Comparison of ENCODE assay signal across 8 cellular contexts in genomic region chr1:107430540-107431228, GRCh38.
DNase-seq lines count a peak whose midpoint lies in the region; ATAC-seq and TF ChIP-seq lines count a peak whose summit lies in the region.

No MANE protein-coding gene starts in this region.

- H3K36me3 Mint-ChIP-seq in activated CD4-positive, alpha-beta T cell treated with anti-CD3 and anti-CD28 coated beads, Interleukin-2, amount 10 ng/mL, durations not matched to agents 7 days and 5 days (ENCODE audit: low read depth), result no peaks in the 10 kb centered on the region

- H3K27me3 Mint-ChIP-seq in activated CD4-positive, alpha-beta T cell treated with anti-CD3 and anti-CD28 coated beads, Interleukin-2, amount 10 ng/mL, durations not matched to agents 7 days and 5 days, result peaks cover 7% of the 10 kb centered on the region

- no peak overlapping the region for H3K4me3 ChIP-seq in Peyer's patch

- H3K4me1 Mint-ChIP-seq in activated CD4-positive, alpha-beta T cell treated with anti-CD3 and anti-CD28 coated beads, Interleukin-2, amount 10 ng/mL, durations not matched to agents 7 days and 5 days, result no peaks in the 10 kb centered on the region

- peak; percentile 54 for DNase-seq in activated CD4-positive, alpha-beta T cell treated with anti-CD3 and anti-CD28 coated beads, Interleukin-2, amount 10 ng/mL, durations not matched to agents 7 days and 5 days
- no peak for DNase-seq in activated CD4-positive, alpha-beta T cell treated with anti-CD3 and anti-CD28 coated beads, Interleukin-2, amount 50 U/mL, for 4 hours
- DNase-seq in Peyer's patch (peak in 2 of 3 donors; percentile 33 to 85), ecto neural progenitor cell (ENCODE audit: low spot score) (peak; percentile 47), myocyte (ENCODE audit: low read depth) (peak; percentile 59)
- DNase-seq in stimulated activated naive CD4-positive, alpha-beta T cell treated with Interleukin-2 at 50 U/mL for 16 hours (lab: John Stamatoyannopoulos, UW), result no peak

- no peaks in the 10 kb centered on the region for H3K36me3 ChIP-seq in Peyer's patch

- no peaks in the 10 kb centered on the region for H3K9me3 ChIP-seq in Peyer's patch

- POLR2A ChIA-PET in activated CD4-positive, alpha-beta T cell treated with anti-CD3 and anti-CD28 coated beads, Interleukin-2, amount 10 ng/mL, durations not matched to agents 7 days and 5 days (lab: Charles Lee), result interaction anchor here (0.5 to 0.6 kb wide), 2 partner anchors 20 to 128 kb away, joined by 3 to 4 read pairs; no protein-coding TSS in a partner anchor

- no peak overlapping the region for H3K4me3 Mint-ChIP-seq in activated CD4-positive, alpha-beta T cell treated with anti-CD3 and anti-CD28 coated beads, Interleukin-2, amount 10 ng/mL, durations not matched to agents 7 days and 5 days

- TF ChIP-seq POLR2A in Peyer's patch (IDR thresholded peaks at IDR 0.05), result no peak

- peaks cover 0 to 3% (median 0%) of the 10 kb centered on the region in 4 donors for H3K4me1 ChIP-seq in Peyer's patch

- peak; percentile 71 for ATAC-seq in GM19452 (IDR thresholded peaks at IDR 0.05; ENCODE audit: unreplicated experiment)
- peak; percentile 78 for ATAC-seq in HG03457 (IDR thresholded peaks at IDR 0.05; ENCODE audit: unreplicated experiment)

- H3K27ac Mint-ChIP-seq in activated CD4-positive, alpha-beta T cell treated with anti-CD3 and anti-CD28 coated beads, Interleukin-2, amount 10 ng/mL, durations not matched to agents 7 days and 5 days, result no peak overlapping the region

- no peaks in the 10 kb centered on the region for H3K27me3 ChIP-seq in Peyer's patch

- TF ChIP-seq CTCF in Peyer's patch (IDR thresholded peaks at IDR 0.05), result peak in 5 of 6 experiments; percentile 20 to 80 (median 73)

- H3K9me3 Mint-ChIP-seq in activated CD4-positive, alpha-beta T cell treated with anti-CD3 and anti-CD28 coated beads, Interleukin-2, amount 10 ng/mL, durations not matched to agents 7 days and 5 days, result no peaks in the 10 kb centered on the region

- CTCF ChIA-PET in activated CD4-positive, alpha-beta T cell treated with anti-CD3 and anti-CD28 coated beads, Interleukin-2, amount 10 ng/mL, durations not matched to agents 7 days and 5 days (lab: Charles Lee), result interaction anchor here (1.1 kb wide), 1 partner anchor 98 kb away, joined by 4 read pairs; no protein-coding TSS in a partner anchor

- H3K27ac ChIP-seq in Peyer's patch, result no peak overlapping the region

Comparison
In these comparisons a context has a peak if more than half of its experiments do, and no peak if none do; other contexts are left out.
1. DNase-seq: peak in activated CD4-positive, alpha-beta T cell treated with anti-CD3 and anti-CD28 coated beads, Interleukin-2, amount 10 ng/mL, durations not matched to agents 7 days and 5 days (single experiment), Peyer's patch (2 of 3), ecto neural progenitor cell (single experiment) and myocyte (single experiment); none in activated CD4-positive, alpha-beta T cell treated with anti-CD3 and anti-CD28 coated beads, Interleukin-2, amount 50 U/mL, for 4 hours (0 of 2) and stimulated activated naive CD4-positive, alpha-beta T cell treated with Interleukin-2 at 50 U/mL for 16 hours (single experiment).